1 cellular context compared by ENCODE assay signal in genomic region chr22:18071968-18072310, GRCh38.
TF ChIP-seq lines count a peak whose summit lies in the region.

No MANE protein-coding gene starts in this region.

TF ChIP-seq in HepG2, 621 proteins besides CTCF, POLR2A, EP300 and RAD21:
- TF ChIP-seq MEIS1 (CRISPR knock-in tag; IDR thresholded peaks at IDR 0.05; ENCODE audit: borderline replicate concordance) (no peak), TBL1XR1 (IDR thresholded peaks at IDR 0.05; ENCODE audit: borderline replicate concordance, low read length, partially characterized antibody) (no peak), SIX4 (CRISPR knock-in tag; IDR thresholded peaks at IDR 0.05) (no peak), PRDM10 (CRISPR knock-in tag; IDR thresholded peaks at IDR 0.05; ENCODE audit: low read depth) (no peak), PLRG1 (conservative IDR thresholded peaks at IDR 0.05) (no peak), ZNF468 (CRISPR knock-in tag; IDR thresholded peaks at IDR 0.05) (no peak), TEAD2 (CRISPR knock-in tag; IDR thresholded peaks at IDR 0.05) (no peak), ZNF687 (CRISPR knock-in tag; IDR thresholded peaks at IDR 0.05) (no peak), ZKSCAN5 (CRISPR knock-in tag; IDR thresholded peaks at IDR 0.05) (no peak), ZNF652 (CRISPR knock-in tag; IDR thresholded peaks at IDR 0.05; ENCODE audit: borderline replicate concordance, low read depth) (0 out of 2 replicates have a peak, but pooled peaks have one; percentile 16), HIVEP1 (CRISPR knock-in tag; IDR thresholded peaks at IDR 0.05) (no peak), BCL6 (CRISPR knock-in tag; IDR thresholded peaks at IDR 0.05) (peak; percentile 62), REXO4 (CRISPR knock-in tag; IDR thresholded peaks at IDR 0.05; ENCODE audit: borderline replicate concordance) (no peak), TRIM24 (CRISPR knock-in tag; IDR thresholded peaks at IDR 0.05) (no peak), TCF7L2 (IDR thresholded peaks at IDR 0.05; ENCODE audit: low read depth, low read length) (no peak), RARA (CRISPR knock-in tag; IDR thresholded peaks at IDR 0.05) (peak; percentile 42; the same call in 1 of the 2 replicates), MIXL1 (CRISPR knock-in tag; IDR thresholded peaks at IDR 0.05) (no peak), GATAD2A (CRISPR knock-in tag; IDR thresholded peaks at IDR 0.05) (peak; percentile 42), DRAP1 (CRISPR knock-in tag; IDR thresholded peaks at IDR 0.05) (no peak), ELF3 (CRISPR knock-in tag; IDR thresholded peaks at IDR 0.05) (0 out of 2 replicates have a peak, but pooled peaks have one; percentile 18)
